15 cellular contexts compared by ENCODE assay signal in the genomic region with DNA sequence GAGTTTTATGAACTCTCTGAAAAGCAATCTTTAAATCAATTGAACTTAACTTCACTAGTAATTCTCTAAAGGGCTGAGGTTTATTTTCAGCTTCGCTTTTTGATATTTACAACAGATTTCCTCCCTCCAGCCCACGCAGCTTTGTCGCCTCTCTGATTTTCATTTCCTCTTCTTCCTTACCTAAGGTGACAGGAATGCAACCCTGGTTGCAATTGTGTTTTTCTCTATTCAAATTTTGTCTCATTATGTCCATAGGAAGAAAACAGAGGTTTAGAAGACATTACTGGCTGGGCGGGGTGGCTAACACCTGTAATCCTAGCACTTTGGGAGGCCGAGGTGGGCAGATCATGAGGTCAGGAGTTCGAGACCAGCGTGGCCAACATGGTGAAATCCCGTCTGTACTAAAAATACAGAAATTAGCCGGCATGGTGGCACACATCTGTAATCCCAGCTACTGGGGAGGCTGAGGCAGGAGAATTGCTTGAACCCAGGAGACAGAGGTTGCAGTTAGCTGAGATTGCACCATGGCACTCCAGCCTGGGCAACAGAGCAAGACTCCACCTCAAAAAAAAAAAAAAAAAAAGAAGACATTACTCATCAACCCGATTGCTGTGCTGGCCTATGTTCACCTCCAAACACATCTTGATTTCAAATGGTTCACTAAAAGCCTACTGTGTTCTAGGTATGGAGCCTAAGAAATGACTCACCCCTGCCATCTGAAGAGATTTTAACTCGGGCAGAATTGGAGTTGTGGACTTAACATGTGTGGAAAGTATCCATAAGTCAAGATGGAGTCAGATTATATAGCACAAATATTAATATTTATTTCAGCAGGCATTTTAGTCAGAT. TPM values are rescaled to one million over a fixed set of nuclear protein-coding genes. Genes with fewer than 3 reads are reported as not detected.
DNase-seq lines count a peak whose midpoint lies in the region; ATAC-seq and TF ChIP-seq lines count a peak whose summit lies in the region.
"Had no signal": no experiment of that assay in that cellular context is flagged by ENCODE, and none has a peak within 500 bp of the region (broad histone marks: within the 10 kb centered on the region; RNA-seq: fewer than 3 reads in every experiment).

No MANE protein-coding gene starts in this region.

- peaks cover 5% of the 10 kb centered on the region for H3K36me3 Mint-ChIP-seq in central memory CD8-positive, alpha-beta T cell (ENCODE audit: insufficient read depth)
- H3K36me3 Mint-ChIP-seq in type B pancreatic cell = no peaks in the 10 kb centered on the region

- no peaks in the 10 kb centered on the region for H3K27me3 Mint-ChIP-seq in central memory CD8-positive, alpha-beta T cell
- H3K27me3 Mint-ChIP-seq in type B pancreatic cell = no peaks in the 10 kb centered on the region

- H3K9me3 ChIP-seq in lower lobe of right lung = no peaks in the 10 kb centered on the region
- H3K9me3 ChIP-seq: adrenal gland, mucosa of descending colon, right atrium auricular region had no signal

- H3K27ac ChIP-seq in lower lobe of right lung = no peak overlapping the region
- H3K27ac ChIP-seq: adrenal gland, coronary artery, PC-9, right atrium auricular region had no signal

- H3K4me1 Mint-ChIP-seq in central memory CD8-positive, alpha-beta T cell = peaks cover 25% of the 10 kb centered on the region
- H3K4me1 Mint-ChIP-seq in type B pancreatic cell (ENCODE audit: unreplicated experiment) = no peaks in the 10 kb centered on the region

- intact Hi-C loops in lower lobe of right lung (cut with DNase I) = no loop called here

- ATAC-seq in GM18502 (IDR thresholded peaks at IDR 0.05; ENCODE audit: poor library complexity, unreplicated experiment) (peak; percentile 68), GM19463 (IDR thresholded peaks at IDR 0.05; ENCODE audit: unreplicated experiment) (peak; percentile 50), HG03095 (IDR thresholded peaks at IDR 0.05; ENCODE audit: unreplicated experiment) (peak; percentile 57), lower lobe of right lung (no peak)
- ATAC-seq in central memory CD8-positive, alpha-beta T cell (replicated peaks; ENCODE audit: extremely low read depth, poor library complexity, severe bottlenecking) = no peak
- ATAC-seq: mucosa of descending colon had no signal

- DNase-seq in central memory CD8-positive, alpha-beta T cell (ENCODE audit: low spot score in 2 of 2) = no peak
- DNase-seq in NCI-H774 (lab: John Stamatoyannopoulos, UW) (no peak), type B pancreatic cell (ENCODE audit: extremely low spot score, unreplicated experiment) (no peak), lower lobe of right lung (no peak)
- DNase-seq: adrenal gland, Karpas-422, mucosa of descending colon, NCI-H2171, PC-9 had no signal

- H3K9me3 Mint-ChIP-seq in central memory CD8-positive, alpha-beta T cell = no peaks in the 10 kb centered on the region
- H3K9me3 Mint-ChIP-seq in type B pancreatic cell = no peaks in the 10 kb centered on the region
- H3K9me3 Mint-ChIP-seq: T-helper 1 cell treated with Interleukin-12 subunit alpha and Interleukin-12 subunit beta and Interleukin-4 antibody, amounts not matched to agents 30 μg/mL and 1 μg/mL, for 36 hours had no signal

- no peaks in the 10 kb centered on the region for H3K36me3 ChIP-seq in lower lobe of right lung
- H3K36me3 ChIP-seq: adrenal gland, right atrium auricular region had no signal

- H3K4me1 ChIP-seq in lower lobe of right lung = peaks cover 8% of the 10 kb centered on the region
- H3K4me1 ChIP-seq: adrenal gland, right atrium auricular region had no signal

- no peak for TF ChIP-seq CTCF in type B pancreatic cell (conservative IDR thresholded peaks at IDR 0.05)
- TF ChIP-seq CTCF in lower lobe of right lung (IDR thresholded peaks at IDR 0.05) = no peak

- H3K4me3 ChIP-seq in lower lobe of right lung = no peak overlapping the region
- H3K4me3 ChIP-seq: adrenal gland, coronary artery, mucosa of descending colon, PC-9, right atrium auricular region had no signal

- H3K27me3 ChIP-seq in lower lobe of right lung (ENCODE audit: low read depth) = no peaks in the 10 kb centered on the region
- H3K27me3 ChIP-seq: right atrium auricular region had no signal

- H3K27ac Mint-ChIP-seq in central memory CD8-positive, alpha-beta T cell (ENCODE audit: low read depth) = peak overlapping the region; percentile 54
- H3K27ac Mint-ChIP-seq in type B pancreatic cell = no peak overlapping the region

- no peak overlapping the region for H3K4me3 Mint-ChIP-seq in central memory CD8-positive, alpha-beta T cell
- no peak overlapping the region for H3K4me3 Mint-ChIP-seq in type B pancreatic cell
- H3K4me3 Mint-ChIP-seq: T-helper 1 cell treated with Interleukin-12 subunit alpha and Interleukin-12 subunit beta and Interleukin-4 antibody, amounts not matched to agents 30 μg/mL and 1 μg/mL, for 36 hours had no signal

RNA-seq across cellular contexts. Expression of a gene that starts 36.8 kb away (rescaled TPM):
- total RNA-seq in type B pancreatic cell (ENCODE audit: low replicate concordance) (not detected in 2 replicates), lower lobe of right lung (569 TPM)
- total RNA-seq: PC-9 had no signal

Comparison
In these comparisons a context has a peak if more than half of its experiments do, and no peak if none do; other contexts are left out.
1. ATAC-seq: peak in GM18502 (single experiment), GM19463 (single experiment) and HG03095 (single experiment); none in central memory CD8-positive, alpha-beta T cell (single experiment) and lower lobe of right lung (0 of 2).
2. RNA of a gene that starts 36.8 kb away (total RNA-seq): 569 TPM in lower lobe of right lung (single experiment); not detected in type B pancreatic cell; every median in the first group is over 100 times any median in the second.